In genomic region chr10:103936022-103936421, GRCh38 we compare ENCODE assay signal across 2 cellular contexts.
TF ChIP-seq lines count a peak whose summit lies in the region.

No MANE protein-coding gene starts in this region.

TF ChIP-seq in SK-N-SH, 30 proteins besides CTCF, POLR2A, EP300 and RAD21:
- no peak for TF ChIP-seq RXRA (IDR thresholded peaks at IDR 0.05; ENCODE audit: borderline replicate concordance, low read depth)
- TF ChIP-seq, protein P1, sequence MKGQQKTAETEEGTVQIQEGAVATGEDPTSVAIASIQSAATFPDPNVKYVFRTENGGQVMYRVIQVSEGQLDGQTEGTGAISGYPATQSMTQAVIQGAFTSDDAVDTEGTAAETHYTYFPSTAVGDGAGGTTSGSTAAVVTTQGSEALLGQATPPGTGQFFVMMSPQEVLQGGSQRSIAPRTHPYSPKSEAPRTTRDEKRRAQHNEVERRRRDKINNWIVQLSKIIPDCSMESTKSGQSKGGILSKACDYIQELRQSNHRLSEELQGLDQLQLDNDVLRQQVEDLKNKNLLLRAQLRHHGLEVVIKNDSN (IDR thresholded peaks at IDR 0.05; ENCODE audit: borderline replicate concordance, low read depth) = no peak
- no peak for TF ChIP-seq FOXJ3 (CRISPR knock-in tag; IDR thresholded peaks at IDR 0.05)
- no peak for TF ChIP-seq TAF1 (IDR thresholded peaks at IDR 0.05; ENCODE audit: borderline replicate concordance, low read depth, low read length)
- TF ChIP-seq EZH2phosphoT487 (IDR thresholded peaks at IDR 0.05; ENCODE audit: borderline replicate concordance, low read depth) = no peak
- no peak for TF ChIP-seq NFIC (IDR thresholded peaks at IDR 0.05; ENCODE audit: borderline replicate concordance)
- TF ChIP-seq, protein P2, sequence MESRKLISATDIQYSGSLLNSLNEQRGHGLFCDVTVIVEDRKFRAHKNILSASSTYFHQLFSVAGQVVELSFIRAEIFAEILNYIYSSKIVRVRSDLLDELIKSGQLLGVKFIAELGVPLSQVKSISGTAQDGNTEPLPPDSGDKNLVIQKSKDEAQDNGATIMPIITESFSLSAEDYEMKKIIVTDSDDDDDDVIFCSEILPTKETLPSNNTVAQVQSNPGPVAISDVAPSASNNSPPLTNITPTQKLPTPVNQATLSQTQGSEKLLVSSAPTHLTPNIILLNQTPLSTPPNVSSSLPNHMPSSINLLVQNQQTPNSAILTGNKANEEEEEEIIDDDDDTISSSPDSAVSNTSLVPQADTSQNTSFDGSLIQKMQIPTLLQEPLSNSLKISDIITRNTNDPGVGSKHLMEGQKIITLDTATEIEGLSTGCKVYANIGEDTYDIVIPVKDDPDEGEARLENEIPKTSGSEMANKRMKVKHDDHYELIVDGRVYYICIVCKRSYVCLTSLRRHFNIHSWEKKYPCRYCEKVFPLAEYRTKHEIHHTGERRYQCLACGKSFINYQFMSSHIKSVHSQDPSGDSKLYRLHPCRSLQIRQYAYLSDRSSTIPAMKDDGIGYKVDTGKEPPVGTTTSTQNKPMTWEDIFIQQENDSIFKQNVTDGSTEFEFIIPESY (IDR thresholded peaks at IDR 0.05; ENCODE audit: borderline replicate concordance, low read depth) = no peak
- TF ChIP-seq POLR2AphosphoS5 (IDR thresholded peaks at IDR 0.05; ENCODE audit: low read depth, low read length) = no peak
- TF ChIP-seq NRF1 (IDR thresholded peaks at IDR 0.05; ENCODE audit: low read depth, low read length) = no peak
- TF ChIP-seq GABPA (IDR thresholded peaks at IDR 0.05; ENCODE audit: low read depth) = no peak
- no peak for TF ChIP-seq FOSL2 (IDR thresholded peaks at IDR 0.05; ENCODE audit: borderline replicate concordance, low read depth)
- no peak for TF ChIP-seq TCF12 (IDR thresholded peaks at IDR 0.05)
- no peak for TF ChIP-seq GATA2 (CRISPR knock-in tag; IDR thresholded peaks at IDR 0.05)
- TF ChIP-seq FOXM1 (IDR thresholded peaks at IDR 0.05; ENCODE audit: low read depth) = no peak

TF ChIP-seq in SK-N-SH treated with all-trans-retinoic acid at 6 μM for 48 hours, 23 proteins besides CTCF, POLR2A, EP300 and RAD21:
- TF ChIP-seq ARNTL (CRISPR knock-in tag; IDR thresholded peaks at IDR 0.05; ENCODE audit: borderline replicate concordance, low read depth) (no peak), CSDC2 (CRISPR knock-in tag; IDR thresholded peaks at IDR 0.05) (no peak), ESRRG (CRISPR knock-in tag; IDR thresholded peaks at IDR 0.05) (no peak), ZNF8 (CRISPR knock-in tag; IDR thresholded peaks at IDR 0.05) (no peak), GLIS3 (CRISPR knock-in tag; IDR thresholded peaks at IDR 0.05) (no peak), SNAI2 (CRISPR knock-in tag; IDR thresholded peaks at IDR 0.05) (no peak), BACH2 (CRISPR knock-in tag; IDR thresholded peaks at IDR 0.05; ENCODE audit: borderline replicate concordance) (no peak), ZC3H10 (CRISPR knock-in tag; IDR thresholded peaks at IDR 0.05) (no peak), PPARA (CRISPR knock-in tag; IDR thresholded peaks at IDR 0.05; ENCODE audit: borderline replicate concordance) (no peak)
- TF ChIP-seq, protein P3, sequence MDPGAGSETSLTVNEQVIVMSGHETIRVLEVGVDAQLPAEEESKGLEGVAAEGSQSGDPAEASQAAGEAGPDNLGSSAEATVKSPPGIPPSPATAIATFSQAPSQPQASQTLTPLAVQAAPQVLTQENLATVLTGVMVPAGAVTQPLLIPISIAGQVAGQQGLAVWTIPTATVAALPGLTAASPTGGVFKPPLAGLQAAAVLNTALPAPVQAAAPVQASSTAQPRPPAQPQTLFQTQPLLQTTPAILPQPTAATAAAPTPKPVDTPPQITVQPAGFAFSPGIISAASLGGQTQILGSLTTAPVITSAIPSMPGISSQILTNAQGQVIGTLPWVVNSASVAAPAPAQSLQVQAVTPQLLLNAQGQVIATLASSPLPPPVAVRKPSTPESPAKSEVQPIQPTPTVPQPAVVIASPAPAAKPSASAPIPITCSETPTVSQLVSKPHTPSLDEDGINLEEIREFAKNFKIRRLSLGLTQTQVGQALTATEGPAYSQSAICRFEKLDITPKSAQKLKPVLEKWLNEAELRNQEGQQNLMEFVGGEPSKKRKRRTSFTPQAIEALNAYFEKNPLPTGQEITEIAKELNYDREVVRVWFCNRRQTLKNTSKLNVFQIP (CRISPR knock-in tag; IDR thresholded peaks at IDR 0.05; ENCODE audit: borderline replicate concordance, low read depth) = no peak
- TF ChIP-seq, protein P4, sequence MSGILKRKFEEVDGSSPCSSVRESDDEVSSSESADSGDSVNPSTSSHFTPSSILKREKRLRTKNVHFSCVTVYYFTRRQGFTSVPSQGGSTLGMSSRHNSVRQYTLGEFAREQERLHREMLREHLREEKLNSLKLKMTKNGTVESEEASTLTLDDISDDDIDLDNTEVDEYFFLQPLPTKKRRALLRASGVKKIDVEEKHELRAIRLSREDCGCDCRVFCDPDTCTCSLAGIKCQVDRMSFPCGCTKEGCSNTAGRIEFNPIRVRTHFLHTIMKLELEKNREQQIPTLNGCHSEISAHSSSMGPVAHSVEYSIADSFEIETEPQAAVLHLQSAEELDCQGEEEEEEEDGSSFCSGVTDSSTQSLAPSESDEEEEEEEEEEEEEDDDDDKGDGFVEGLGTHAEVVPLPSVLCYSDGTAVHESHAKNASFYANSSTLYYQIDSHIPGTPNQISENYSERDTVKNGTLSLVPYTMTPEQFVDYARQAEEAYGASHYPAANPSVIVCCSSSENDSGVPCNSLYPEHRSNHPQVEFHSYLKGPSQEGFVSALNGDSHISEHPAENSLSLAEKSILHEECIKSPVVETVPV (CRISPR knock-in tag; IDR thresholded peaks at IDR 0.05) = no peak
- TF ChIP-seq, protein P5, sequence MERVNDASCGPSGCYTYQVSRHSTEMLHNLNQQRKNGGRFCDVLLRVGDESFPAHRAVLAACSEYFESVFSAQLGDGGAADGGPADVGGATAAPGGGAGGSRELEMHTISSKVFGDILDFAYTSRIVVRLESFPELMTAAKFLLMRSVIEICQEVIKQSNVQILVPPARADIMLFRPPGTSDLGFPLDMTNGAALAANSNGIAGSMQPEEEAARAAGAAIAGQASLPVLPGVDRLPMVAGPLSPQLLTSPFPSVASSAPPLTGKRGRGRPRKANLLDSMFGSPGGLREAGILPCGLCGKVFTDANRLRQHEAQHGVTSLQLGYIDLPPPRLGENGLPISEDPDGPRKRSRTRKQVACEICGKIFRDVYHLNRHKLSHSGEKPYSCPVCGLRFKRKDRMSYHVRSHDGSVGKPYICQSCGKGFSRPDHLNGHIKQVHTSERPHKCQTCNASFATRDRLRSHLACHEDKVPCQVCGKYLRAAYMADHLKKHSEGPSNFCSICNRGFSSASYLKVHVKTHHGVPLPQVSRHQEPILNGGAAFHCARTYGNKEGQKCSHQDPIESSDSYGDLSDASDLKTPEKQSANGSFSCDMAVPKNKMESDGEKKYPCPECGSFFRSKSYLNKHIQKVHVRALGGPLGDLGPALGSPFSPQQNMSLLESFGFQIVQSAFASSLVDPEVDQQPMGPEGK (CRISPR knock-in tag; IDR thresholded peaks at IDR 0.05; ENCODE audit: borderline replicate concordance) = no peak
- TF ChIP-seq, protein P6, sequence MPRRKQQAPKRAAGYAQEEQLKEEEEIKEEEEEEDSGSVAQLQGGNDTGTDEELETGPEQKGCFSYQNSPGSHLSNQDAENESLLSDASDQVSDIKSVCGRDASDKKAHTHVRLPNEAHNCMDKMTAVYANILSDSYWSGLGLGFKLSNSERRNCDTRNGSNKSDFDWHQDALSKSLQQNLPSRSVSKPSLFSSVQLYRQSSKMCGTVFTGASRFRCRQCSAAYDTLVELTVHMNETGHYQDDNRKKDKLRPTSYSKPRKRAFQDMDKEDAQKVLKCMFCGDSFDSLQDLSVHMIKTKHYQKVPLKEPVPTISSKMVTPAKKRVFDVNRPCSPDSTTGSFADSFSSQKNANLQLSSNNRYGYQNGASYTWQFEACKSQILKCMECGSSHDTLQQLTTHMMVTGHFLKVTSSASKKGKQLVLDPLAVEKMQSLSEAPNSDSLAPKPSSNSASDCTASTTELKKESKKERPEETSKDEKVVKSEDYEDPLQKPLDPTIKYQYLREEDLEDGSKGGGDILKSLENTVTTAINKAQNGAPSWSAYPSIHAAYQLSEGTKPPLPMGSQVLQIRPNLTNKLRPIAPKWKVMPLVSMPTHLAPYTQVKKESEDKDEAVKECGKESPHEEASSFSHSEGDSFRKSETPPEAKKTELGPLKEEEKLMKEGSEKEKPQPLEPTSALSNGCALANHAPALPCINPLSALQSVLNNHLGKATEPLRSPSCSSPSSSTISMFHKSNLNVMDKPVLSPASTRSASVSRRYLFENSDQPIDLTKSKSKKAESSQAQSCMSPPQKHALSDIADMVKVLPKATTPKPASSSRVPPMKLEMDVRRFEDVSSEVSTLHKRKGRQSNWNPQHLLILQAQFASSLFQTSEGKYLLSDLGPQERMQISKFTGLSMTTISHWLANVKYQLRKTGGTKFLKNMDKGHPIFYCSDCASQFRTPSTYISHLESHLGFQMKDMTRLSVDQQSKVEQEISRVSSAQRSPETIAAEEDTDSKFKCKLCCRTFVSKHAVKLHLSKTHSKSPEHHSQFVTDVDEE (CRISPR knock-in tag; IDR thresholded peaks at IDR 0.05) = no peak
